13 cellular contexts compared by ENCODE assay signal in the genomic region with DNA sequence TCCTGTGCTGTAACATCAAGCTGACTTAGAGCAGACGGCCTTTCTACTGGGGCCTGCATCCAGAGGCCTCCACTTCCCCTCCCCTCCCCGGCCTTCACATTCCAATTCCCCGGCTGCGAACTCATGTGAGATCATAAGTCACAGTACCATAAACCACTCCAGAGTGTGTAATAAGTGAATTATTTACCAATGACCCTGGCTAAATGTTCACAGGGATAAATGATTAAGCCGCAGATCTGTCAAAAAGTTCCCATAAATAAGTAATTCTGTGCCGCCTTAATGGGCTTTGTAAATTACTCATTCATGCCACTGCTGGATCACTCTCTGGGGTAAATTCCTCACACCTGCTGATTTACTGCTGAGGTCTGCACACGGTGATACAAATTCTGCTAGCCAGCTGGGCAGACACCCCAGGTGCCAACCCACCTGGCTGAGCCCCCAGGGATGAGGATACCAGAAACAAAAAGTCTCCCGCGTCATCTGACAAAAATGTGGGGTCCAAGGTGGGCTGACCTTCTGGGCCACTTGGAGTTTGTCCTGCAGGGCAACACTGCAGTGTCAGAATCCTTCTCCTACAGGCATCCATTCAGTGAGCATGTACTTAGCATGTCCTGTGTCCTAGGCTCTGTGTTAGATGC. TPM values are rescaled to one million over a fixed set of nuclear protein-coding genes. Genes with fewer than 3 reads are reported as not detected.
DNase-seq lines count a peak whose midpoint lies in the region; ATAC-seq and TF ChIP-seq lines count a peak whose summit lies in the region.
"Had no signal": no experiment of that assay in that cellular context is flagged by ENCODE, and none has a peak within 500 bp of the region (broad histone marks: within the 10 kb centered on the region; RNA-seq: fewer than 3 reads in every experiment).

No MANE protein-coding gene starts in this region.

- no peaks in the 10 kb centered on the region for H3K27me3 Mint-ChIP-seq in Calu3 (ENCODE audit: unreplicated experiment)
- peaks cover 11% of the 10 kb centered on the region for H3K27me3 Mint-ChIP-seq in activated CD4-positive, alpha-beta memory T cell treated with anti-CD3 and anti-CD28 coated beads for 36 hours

- POLR2A ChIA-PET in activated CD4-positive, alpha-beta memory T cell treated with anti-CD3 and anti-CD28 coated beads for 36 hours (lab: Charles Lee) = no interaction called here

- H3K9me3 Mint-ChIP-seq in Calu3 (ENCODE audit: low read depth, unreplicated experiment) = peaks cover 7% of the 10 kb centered on the region
- H3K9me3 Mint-ChIP-seq in activated CD4-positive, alpha-beta memory T cell treated with anti-CD3 and anti-CD28 coated beads for 36 hours = no peaks in the 10 kb centered on the region

- DNase-seq in Calu3 (peak; percentile 85), RWPE2 (ENCODE audit: low spot score) (no peak), glomerular visceral epithelial cell (ENCODE audit: extremely low spot score) (peak; percentile 98), retina (peak; percentile 8), OCI-M1 (lab: John Stamatoyannopoulos, UW) (no peak)
- DNase-seq in activated CD4-positive, alpha-beta memory T cell treated with anti-CD3 and anti-CD28 coated beads for 36 hours = no peak
- DNase-seq: activated CD8-positive, alpha-beta memory T cell treated with anti-CD3 and anti-CD28 coated beads, Interleukin-2, amount 10 ng/mL, durations not matched to agents 7 days and 5 days; NCI-H2171; PC-3 had no signal

- H3K27me3 ChIP-seq in RWPE2 (ENCODE audit: insufficient read depth, poor library complexity, severe bottlenecking) = no peaks in the 10 kb centered on the region

- peak overlapping the region; percentile 3 for H3K27ac ChIP-seq in RWPE2 (ENCODE audit: poor library complexity, severe bottlenecking)
- H3K27ac ChIP-seq: skin epidermis had no signal

- peaks cover 77% of the 10 kb centered on the region for H3K4me1 Mint-ChIP-seq in Calu3 (ENCODE audit: low read depth, unreplicated experiment)
- peaks cover 5% of the 10 kb centered on the region for H3K4me1 Mint-ChIP-seq in activated CD4-positive, alpha-beta memory T cell treated with anti-CD3 and anti-CD28 coated beads for 36 hours (ENCODE audit: low read depth)

- TF ChIP-seq CTCF in Calu3 (IDR thresholded peaks at IDR 0.05; ENCODE audit: unreplicated experiment) (no peak), RWPE2 (IDR thresholded peaks at IDR 0.05; ENCODE audit: poor library complexity, severe bottlenecking) (no peak)

- CTCF ChIA-PET in Calu3 (lab: Charles Lee) = interaction anchor here (1.0 to 6.9 kb wide), 5 partner anchors 25 to 155 kb away, joined by 3 to 175 read pairs (median 6); no protein-coding TSS in a partner anchor
- CTCF ChIA-PET in activated CD4-positive, alpha-beta memory T cell treated with anti-CD3 and anti-CD28 coated beads for 36 hours (lab: Charles Lee) = interaction anchor here (0.6 to 3.9 kb wide), 3 partner anchors 24 to 156 kb away, joined by 3 to 19 read pairs (median 3); no protein-coding TSS in a partner anchor

- BruUV-seq in Calu3 (replicated peaks; lab: Mats Ljungman, UMichigan) = no TSS peak

- ATAC-seq in RWPE2 (ENCODE audit: low read depth) = no peak
- no peak for ATAC-seq in HG02852 (IDR thresholded peaks at IDR 0.05; ENCODE audit: unreplicated experiment)
- ATAC-seq in HG03280 (IDR thresholded peaks at IDR 0.05; ENCODE audit: unreplicated experiment) = no peak
- ATAC-seq: activated CD8-positive, alpha-beta memory T cell treated with anti-CD3 and anti-CD28 coated beads, Interleukin-2, amount 10 ng/mL, durations not matched to agents 7 days and 5 days; PC-3 had no signal

- no peaks in the 10 kb centered on the region for H3K9me3 ChIP-seq in RWPE2 (ENCODE audit: severe bottlenecking)

- H3K27ac Mint-ChIP-seq in Calu3 (ENCODE audit: unreplicated experiment) = peak overlapping the region; percentile 33
- H3K27ac Mint-ChIP-seq in activated CD4-positive, alpha-beta memory T cell treated with anti-CD3 and anti-CD28 coated beads for 36 hours = no peak overlapping the region
- H3K27ac Mint-ChIP-seq: activated CD8-positive, alpha-beta memory T cell treated with anti-CD3 and anti-CD28 coated beads, Interleukin-2, amount 10 ng/mL, durations not matched to agents 7 days and 5 days; CD14-positive monocyte had no signal

- H3K36me3 Mint-ChIP-seq in Calu3 (ENCODE audit: insufficient read depth, unreplicated experiment) = no peaks in the 10 kb centered on the region
- no peaks in the 10 kb centered on the region for H3K36me3 Mint-ChIP-seq in activated CD4-positive, alpha-beta memory T cell treated with anti-CD3 and anti-CD28 coated beads for 36 hours
- H3K36me3 Mint-ChIP-seq: activated CD8-positive, alpha-beta memory T cell treated with anti-CD3 and anti-CD28 coated beads, Interleukin-2, amount 10 ng/mL, durations not matched to agents 7 days and 5 days; CD14-positive monocyte had no signal

- H3K36me3 ChIP-seq in RWPE2 (ENCODE audit: low read depth) = no peaks in the 10 kb centered on the region

- peak overlapping the region; percentile 3 for H3K4me3 Mint-ChIP-seq in Calu3 (ENCODE audit: low read depth, unreplicated experiment)
- H3K4me3 Mint-ChIP-seq in activated CD4-positive, alpha-beta memory T cell treated with anti-CD3 and anti-CD28 coated beads for 36 hours = no peak overlapping the region
- H3K4me3 Mint-ChIP-seq: activated CD8-positive, alpha-beta memory T cell treated with anti-CD3 and anti-CD28 coated beads, Interleukin-2, amount 10 ng/mL, durations not matched to agents 7 days and 5 days; CD14-positive monocyte had no signal

- H3K4me3 ChIP-seq in RWPE2 (ENCODE audit: severe bottlenecking) = no peak overlapping the region
- H3K4me3 ChIP-seq: skin epidermis had no signal

- peaks cover 31% of the 10 kb centered on the region for H3K4me1 ChIP-seq in RWPE2 (ENCODE audit: insufficient read depth, poor library complexity, severe bottlenecking)

- intact Hi-C loops in Calu3 (cut with micrococcal nuclease; ENCODE audit: unreplicated experiment) = loop anchor here (1.0 to 10.0 kb wide), 5 partner anchors 26 to 1109 kb away; partner anchors contain the start of gene AIM2
- intact Hi-C loops in activated CD4-positive, alpha-beta memory T cell treated with anti-CD3 and anti-CD28 coated beads for 36 hours (cut with micrococcal nuclease) = loop anchor here (10.0 kb wide), 1 partner anchor 69 kb away; no protein-coding TSS in a partner anchor

RNA-seq across cellular contexts. Expression of gene KIRREL1, which starts 27.3 kb away (rescaled TPM):
- 19.0 and 31.4 TPM in 2 replicates for total RNA-seq in Calu3 (2022)
- not detected for total RNA-seq in activated CD4-positive, alpha-beta memory T cell treated with anti-CD3 and anti-CD28 coated beads for 36 hours
- total RNA-seq: activated CD8-positive, alpha-beta memory T cell treated with anti-CD3 and anti-CD28 coated beads, Interleukin-2, amount 10 ng/mL, durations not matched to agents 7 days and 5 days had no signal

Comparison
In these comparisons a context has a peak if more than half of its experiments do, and no peak if none do; other contexts are left out.
1. DNase-seq: peak in Calu3 (single experiment), glomerular visceral epithelial cell (single experiment) and retina (single experiment); none in RWPE2 (single experiment), activated CD4-positive, alpha-beta memory T cell treated with anti-CD3 and anti-CD28 coated beads for 36 hours (single experiment) and OCI-M1 (single experiment).
2. RNA of gene KIRREL1, which starts 27.3 kb away (total RNA-seq): 19.0 to 31.4 TPM in Calu3; not detected in activated CD4-positive, alpha-beta memory T cell treated with anti-CD3 and anti-CD28 coated beads for 36 hours; every median in the first group is over 10 times any median in the second.